17 cellular contexts compared by ENCODE assay signal in genomic region chr3:113758389-113759029, GRCh38. TPM values are rescaled to one million over a fixed set of nuclear protein-coding genes. Genes with fewer than 3 reads are reported as not detected.
DNase-seq lines count a peak whose midpoint lies in the region; ATAC-seq and TF ChIP-seq lines count a peak whose summit lies in the region.
"Had no signal": no experiment of that assay in that cellular context is flagged by ENCODE, and none has a peak within 500 bp of the region (broad histone marks: within the 10 kb centered on the region; RNA-seq: fewer than 3 reads in every experiment).

No MANE protein-coding gene starts in this region.

- ATAC-seq in HG03571 (IDR thresholded peaks at IDR 0.05; ENCODE audit: unreplicated experiment): no peak
- ATAC-seq: HepG2, pancreas had no signal

- peak; percentile 87 for DNase-seq in EH (ENCODE audit: low read depth)
- peak; percentile 87 for DNase-seq in HT1080 (ENCODE audit: low read depth)
- no peak for DNase-seq in endothelial cell (ENCODE audit: low spot score)
- no peak for DNase-seq in neural crest cell (ENCODE audit: low read depth, low spot score)
- DNase-seq in pons (ENCODE audit: low spot score): no peak
- no peak for DNase-seq in HPDE6-E6E7 (ENCODE audit: extremely low spot score)
- DNase-seq: activated CD4-positive, alpha-beta T cell treated with anti-CD3 and anti-CD28 coated beads, Interleukin-2, amount 10 ng/mL, durations not matched to agents 24 days and 14 days; activated T-cell treated with anti-CD3 and anti-CD28 coated beads, Interleukin-2, amount 50 U/mL, for 48 hours; dermis blood vessel endothelial cell; NCI-H1105; NCI-H2171 treated with DMSO at 0.1 percent for 48 hours; NK-92 treated with Interleukin-12 subunit alpha and Interleukin-12 subunit beta, amount 100 ng/mL, for 24 hours; pancreas; Right ventricle myocardium superior; T-helper 9 cell had no signal

- H3K36me3 Mint-ChIP-seq in endothelial cell (ENCODE audit: low read depth, unreplicated experiment) (peaks cover 7% of the 10 kb centered on the region), neural crest cell (ENCODE audit: low read depth) (peaks cover 8% of the 10 kb centered on the region)

- peak overlapping the region; percentile 13 for H3K4me3 Mint-ChIP-seq in endothelial cell (ENCODE audit: unreplicated experiment)
- no peak overlapping the region for H3K4me3 Mint-ChIP-seq in neural crest cell
- H3K4me3 Mint-ChIP-seq: activated CD4-positive, alpha-beta T cell treated with anti-CD3 and anti-CD28 coated beads, Interleukin-2, amount 10 ng/mL, durations not matched to agents 24 days and 14 days had no signal

- TF ChIP-seq CTCF in endothelial cell (IDR thresholded peaks at IDR 0.05; ENCODE audit: unreplicated experiment): no peak
- no peak for TF ChIP-seq CTCF in neural crest cell (conservative IDR thresholded peaks at IDR 0.05)

- H3K9me3 Mint-ChIP-seq in endothelial cell (ENCODE audit: unreplicated experiment) (no peaks in the 10 kb centered on the region), neural crest cell (peaks cover 6% of the 10 kb centered on the region)

- H3K27ac Mint-ChIP-seq in endothelial cell (ENCODE audit: unreplicated experiment) (no peak overlapping the region), neural crest cell (ENCODE audit: unreplicated experiment) (peak overlapping the region; percentile 2)
- H3K27ac Mint-ChIP-seq: activated CD4-positive, alpha-beta T cell treated with anti-CD3 and anti-CD28 coated beads, Interleukin-2, amount 10 ng/mL, durations not matched to agents 24 days and 14 days had no signal

- H3K27me3 Mint-ChIP-seq in endothelial cell (ENCODE audit: unreplicated experiment) (no peaks in the 10 kb centered on the region), neural crest cell (ENCODE audit: low read depth) (no peaks in the 10 kb centered on the region)
- H3K27me3 Mint-ChIP-seq: activated CD4-positive, alpha-beta T cell treated with anti-CD3 and anti-CD28 coated beads, Interleukin-2, amount 10 ng/mL, durations not matched to agents 24 days and 14 days had no signal

- H3K4me1 Mint-ChIP-seq in endothelial cell (ENCODE audit: unreplicated experiment) (no peaks in the 10 kb centered on the region), neural crest cell (peaks cover 2% of the 10 kb centered on the region)

RNA-seq across cellular contexts. Expression of gene ATP6V1A, which starts 11.7 kb away (rescaled TPM):
- total RNA-seq in HT1080 (2014; rRNA removed; shearing (Covaris generic)): 58.7 and 73.2 TPM in 2 replicates
- polyA plus RNA-seq in HT1080 (2015; cell fraction: cytosol; rRNA removed): 47.5 and 60.0 TPM in 2 replicates
- 97.7 and 114 TPM in 2 replicates for polyA plus RNA-seq in HT1080 (2015; cell fraction: nucleus; rRNA removed)
- total RNA-seq in endothelial cell (ENCODE audit: unreplicated experiment) (71.3 TPM), neural crest cell (55.3 and 58.1 TPM in 2 replicates)

RNA-seq across cellular contexts. Expression of gene NAA50, which starts 12.5 kb away (rescaled TPM):
- total RNA-seq in HT1080 (2014; rRNA removed; shearing (Covaris generic)): 351 and 605 TPM in 2 replicates
- polyA plus RNA-seq in HT1080 (2015; cell fraction: cytosol; rRNA removed): 216 and 264 TPM in 2 replicates
- 135 and 137 TPM in 2 replicates for polyA plus RNA-seq in HT1080 (2015; cell fraction: nucleus; rRNA removed)
- total RNA-seq in endothelial cell (ENCODE audit: unreplicated experiment): 76.7 TPM
- total RNA-seq in neural crest cell: 138 and 144 TPM in 2 replicates

Comparison
In these comparisons a context has a peak if more than half of its experiments do, and no peak if none do; other contexts are left out.
1. DNase-seq: peak in EH (single experiment) and HT1080 (single experiment); none in endothelial cell (single experiment), neural crest cell (single experiment), pons (single experiment) and HPDE6-E6E7 (single experiment).